Comparison of ENCODE assay signal across 8 cellular contexts in genomic region chr1:22704440-22705067, GRCh38. TPM values are rescaled to one million over a fixed set of nuclear protein-coding genes. Genes with fewer than 3 reads are reported as not detected.
A peak's percentile ranks its signal among the peaks of the same experiment; 100 is the strongest.
DNase-seq lines count a peak whose midpoint lies in the region; ATAC-seq and TF ChIP-seq lines count a peak whose summit lies in the region.

No MANE protein-coding gene starts in this region.

- no peaks in the 10 kb centered on the region for H3K36me3 Mint-ChIP-seq in Calu3 (ENCODE audit: insufficient read depth, unreplicated experiment)
- no peaks in the 10 kb centered on the region for H3K36me3 Mint-ChIP-seq in activated CD4-positive, alpha-beta memory T cell treated with anti-CD3 and anti-CD28 coated beads, Interleukin-2, amount 10 ng/mL, durations not matched to agents 7 days and 5 days (ENCODE audit: low read depth)

- POLR2A ChIA-PET in activated CD4-positive, alpha-beta memory T cell treated with anti-CD3 and anti-CD28 coated beads, Interleukin-2, amount 10 ng/mL, durations not matched to agents 7 days and 5 days (lab: Charles Lee), result no interaction called here

- peak; percentile 56 for ATAC-seq in HG03159 (IDR thresholded peaks at IDR 0.05; ENCODE audit: unreplicated experiment)
- ATAC-seq in GM21390 (IDR thresholded peaks at IDR 0.05; ENCODE audit: unreplicated experiment), result no peak

- no peaks in the 10 kb centered on the region for H3K4me1 Mint-ChIP-seq in Calu3 (ENCODE audit: low read depth, unreplicated experiment)
- peaks cover 8% of the 10 kb centered on the region for H3K4me1 Mint-ChIP-seq in activated CD4-positive, alpha-beta memory T cell treated with anti-CD3 and anti-CD28 coated beads, Interleukin-2, amount 10 ng/mL, durations not matched to agents 7 days and 5 days

- no TSS peak for BruUV-seq in Calu3 (replicated peaks; lab: Mats Ljungman, UMichigan)

- no peaks in the 10 kb centered on the region for H3K9me3 Mint-ChIP-seq in Calu3 (ENCODE audit: low read depth, unreplicated experiment)
- H3K9me3 Mint-ChIP-seq in activated CD4-positive, alpha-beta memory T cell treated with anti-CD3 and anti-CD28 coated beads, Interleukin-2, amount 10 ng/mL, durations not matched to agents 7 days and 5 days, result no peaks in the 10 kb centered on the region

- intact Hi-C loops in Calu3 (cut with micrococcal nuclease; ENCODE audit: unreplicated experiment), result loop anchor here (1.0 kb wide), 1 partner anchor 185 kb away; no protein-coding TSS in a partner anchor

- no peak overlapping the region for H3K4me3 Mint-ChIP-seq in Calu3 (ENCODE audit: low read depth, unreplicated experiment)
- H3K4me3 Mint-ChIP-seq in activated CD4-positive, alpha-beta memory T cell treated with anti-CD3 and anti-CD28 coated beads, Interleukin-2, amount 10 ng/mL, durations not matched to agents 7 days and 5 days, result no peak overlapping the region

- CTCF ChIA-PET in Calu3 (lab: Charles Lee), result interaction anchor here (0.7 to 1.8 kb wide), 12 partner anchors 13 to 226 kb away, joined by 3 to 28 read pairs (median 4); no protein-coding TSS in a partner anchor
- CTCF ChIA-PET in activated CD4-positive, alpha-beta memory T cell treated with anti-CD3 and anti-CD28 coated beads, Interleukin-2, amount 10 ng/mL, durations not matched to agents 7 days and 5 days (lab: Charles Lee), result interaction anchor here (0.6 to 3.1 kb wide), 18 partner anchors 11 to 673 kb away, joined by 3 to 24 read pairs (median 4); no protein-coding TSS in a partner anchor

- DNase-seq in Calu3 (peak; percentile 86), NCI-H82 (lab: John Stamatoyannopoulos, UW) (peak; percentile 93), medulla oblongata (ENCODE audit: extremely low spot score) (peak; percentile 96)
- DNase-seq in activated CD4-positive, alpha-beta memory T cell treated with anti-CD3 and anti-CD28 coated beads, Interleukin-2, amount 10 ng/mL, durations not matched to agents 7 days and 5 days, result peak; percentile 75
- DNase-seq in effector CD8-positive, alpha-beta T cell (lab: John Stamatoyannopoulos, UW), result peak; percentile 39
- peak; percentile 53 for DNase-seq in stimulated activated CD8-positive, alpha-beta memory T cell treated with anti-CD3 and anti-CD28 coated beads, Interleukin-12 subunit alpha, Interleukin-12 subunit beta, amount 100 ng/mL, for 24 hours (ENCODE audit: extremely low read depth)

- TF ChIP-seq CTCF in Calu3 (IDR thresholded peaks at IDR 0.05; ENCODE audit: unreplicated experiment), result peak; percentile 78

- no peaks in the 10 kb centered on the region for H3K27me3 Mint-ChIP-seq in Calu3 (ENCODE audit: unreplicated experiment)
- H3K27me3 Mint-ChIP-seq in activated CD4-positive, alpha-beta memory T cell treated with anti-CD3 and anti-CD28 coated beads, Interleukin-2, amount 10 ng/mL, durations not matched to agents 7 days and 5 days, result peaks cover 26% of the 10 kb centered on the region

- H3K27ac Mint-ChIP-seq in Calu3 (ENCODE audit: unreplicated experiment), result no peak overlapping the region
- H3K27ac Mint-ChIP-seq in activated CD4-positive, alpha-beta memory T cell treated with anti-CD3 and anti-CD28 coated beads, Interleukin-2, amount 10 ng/mL, durations not matched to agents 7 days and 5 days, result no peak overlapping the region

RNA-seq across cellular contexts. Expression of gene EPHB2, which starts 6.1 kb away (rescaled TPM):
- 15.6 and 19.3 TPM in 2 replicates for total RNA-seq in Calu3 (2022)
- not detected for total RNA-seq in activated CD4-positive, alpha-beta memory T cell treated with anti-CD3 and anti-CD28 coated beads, Interleukin-2, amount 10 ng/mL, durations not matched to agents 7 days and 5 days

RNA-seq across cellular contexts. Expression of gene C1QB, which starts 51.5 kb away (rescaled TPM):
- not detected in 2 replicates for total RNA-seq in Calu3 (2022)
- not detected for total RNA-seq in activated CD4-positive, alpha-beta memory T cell treated with anti-CD3 and anti-CD28 coated beads, Interleukin-2, amount 10 ng/mL, durations not matched to agents 7 days and 5 days

Comparison
In these comparisons a context has a peak if more than half of its experiments do, and no peak if none do; other contexts are left out.
1. DNase-seq: peak in every context shown above with its lines; median percentile 96 in medulla oblongata; 93 in NCI-H82; 86 in Calu3; 75 in activated CD4-positive, alpha-beta memory T cell treated with anti-CD3 and anti-CD28 coated beads, Interleukin-2, amount 10 ng/mL, durations not matched to agents 7 days and 5 days; 53 in stimulated activated CD8-positive, alpha-beta memory T cell treated with anti-CD3 and anti-CD28 coated beads, Interleukin-12 subunit alpha, Interleukin-12 subunit beta, amount 100 ng/mL, for 24 hours; 39 in effector CD8-positive, alpha-beta T cell.
2. RNA of gene EPHB2, which starts 6.1 kb away (total RNA-seq): 15.6 to 19.3 TPM in Calu3; not detected in activated CD4-positive, alpha-beta memory T cell treated with anti-CD3 and anti-CD28 coated beads, Interleukin-2, amount 10 ng/mL, durations not matched to agents 7 days and 5 days; every median in the first group is over 10 times any median in the second.